9 cellular contexts compared by ENCODE assay signal in the genomic region with DNA sequence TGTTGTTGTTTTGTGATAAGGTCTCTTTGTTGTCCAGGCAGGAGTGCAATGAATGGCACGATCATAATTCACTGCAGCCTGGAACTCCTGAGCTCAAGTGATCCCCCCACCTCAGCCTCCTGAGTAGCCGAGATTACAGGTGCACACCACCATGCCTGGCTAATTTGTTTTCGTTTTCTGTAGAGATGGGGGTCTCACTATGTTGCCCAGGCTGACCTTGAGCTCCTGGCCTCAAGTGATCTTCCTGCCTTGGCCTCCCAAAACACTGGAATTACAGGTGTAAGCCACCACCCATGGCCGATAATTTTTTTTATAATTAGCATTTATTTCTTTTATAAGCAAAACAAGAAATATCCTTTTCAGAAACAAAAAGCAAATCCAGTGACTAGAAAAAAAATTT. TPM values are rescaled to one million over a fixed set of nuclear protein-coding genes. Genes with fewer than 3 reads are reported as not detected.
DNase-seq lines count a peak whose midpoint lies in the region; ATAC-seq and TF ChIP-seq lines count a peak whose summit lies in the region.
"Had no signal": no experiment of that assay in that cellular context is flagged by ENCODE, and none has a peak within 500 bp of the region (broad histone marks: within the 10 kb centered on the region; RNA-seq: fewer than 3 reads in every experiment).

No MANE protein-coding gene starts in this region.

- H3K27ac Mint-ChIP-seq in activated CD4-positive, alpha-beta memory T cell treated with anti-CD3 and anti-CD28 coated beads, Interleukin-2, amount 10 ng/mL, durations not matched to agents 7 days and 5 days, result peak overlapping the region; percentile 89

- WGBS in aorta, 2 donors, result 90% methylated on average over 4 of the region's 4 CpGs

- no peak for DNase-seq in left ventricle myocardium inferior
- no peak for DNase-seq in left ventricle myocardium superior
- DNase-seq in activated CD4-positive, alpha-beta memory T cell treated with anti-CD3 and anti-CD28 coated beads, Interleukin-2, amount 10 ng/mL, durations not matched to agents 7 days and 5 days, result no peak
- no peak for DNase-seq in lower lobe of right lung
- no peak for DNase-seq in MV-4-11 (lab: John Stamatoyannopoulos, UW)
- no peak for DNase-seq in stimulated activated CD8-positive, alpha-beta memory T cell treated with anti-CD3 and anti-CD28 coated beads, Interleukin-4, amount 100 ng/mL, for 48 hours
- DNase-seq in aorta, result no peak
- no peak for DNase-seq in erythroblast (lab: John Stamatoyannopoulos, UW)

- H3K27ac ChIP-seq in left ventricle myocardium inferior (replicated peaks), result no peak overlapping the region
- peak overlapping the region; percentile 84 for H3K27ac ChIP-seq in lower lobe of right lung
- no peak overlapping the region for H3K27ac ChIP-seq in aorta (ENCODE audit: low read depth in 1 of 2, low read length in 2 of 2)

- H3K27me3 Mint-ChIP-seq in activated CD4-positive, alpha-beta memory T cell treated with anti-CD3 and anti-CD28 coated beads, Interleukin-2, amount 10 ng/mL, durations not matched to agents 7 days and 5 days, result peaks cover 3% of the 10 kb centered on the region

- H3K4me3 Mint-ChIP-seq in activated CD4-positive, alpha-beta memory T cell treated with anti-CD3 and anti-CD28 coated beads, Interleukin-2, amount 10 ng/mL, durations not matched to agents 7 days and 5 days, result peak overlapping the region; percentile 84

- peak overlapping the region; percentile 73 for H3K4me3 ChIP-seq in left ventricle myocardium inferior
- peak overlapping the region; percentile 65 for H3K4me3 ChIP-seq in lower lobe of right lung
- H3K4me3 ChIP-seq in aorta (ENCODE audit: low read length in 2 of 2), result no peak overlapping the region

- CTCF ChIA-PET in activated CD4-positive, alpha-beta memory T cell treated with anti-CD3 and anti-CD28 coated beads, Interleukin-2, amount 10 ng/mL, durations not matched to agents 7 days and 5 days (lab: Charles Lee), result interaction anchor here (0.9 to 3.2 kb wide), 24 partner anchors 10 to 219 kb away, joined by 3 to 44 read pairs (median 7); partner anchors contain the start of genes COPS4 and COQ2

- H3K9me3 Mint-ChIP-seq in activated CD4-positive, alpha-beta memory T cell treated with anti-CD3 and anti-CD28 coated beads, Interleukin-2, amount 10 ng/mL, durations not matched to agents 7 days and 5 days, result no peaks in the 10 kb centered on the region
- H3K9me3 Mint-ChIP-seq: H9 had no signal

- peaks cover 51% of the 10 kb centered on the region for H3K36me3 Mint-ChIP-seq in activated CD4-positive, alpha-beta memory T cell treated with anti-CD3 and anti-CD28 coated beads, Interleukin-2, amount 10 ng/mL, durations not matched to agents 7 days and 5 days (ENCODE audit: low read depth)

- TF ChIP-seq POLR2A in erythroblast (IDR thresholded peaks at IDR 0.05; ENCODE audit: low read length), result no peak

- intact Hi-C loops in left ventricle myocardium inferior (cut with micrococcal nuclease), result no loop called here
- intact Hi-C loops in left ventricle myocardium superior (cut with micrococcal nuclease), result no loop called here
- intact Hi-C loops in lower lobe of right lung (cut with DNase I), result no loop called here
- intact Hi-C loops in aorta (cut with DNase I), result no loop called here

- ATAC-seq in left ventricle myocardium superior (no peak), lower lobe of right lung (no peak), aorta (ENCODE audit: low FRiP score) (no peak)

- no peaks in the 10 kb centered on the region for H3K36me3 ChIP-seq in left ventricle myocardium inferior
- no peaks in the 10 kb centered on the region for H3K36me3 ChIP-seq in lower lobe of right lung
- no peaks in the 10 kb centered on the region for H3K36me3 ChIP-seq in aorta (ENCODE audit: control insufficient read depth in 1 of 2, insufficient read depth in 2 of 2, low read length in 1 of 2)

- H3K9me3 ChIP-seq in left ventricle myocardium inferior (replicated peaks), result no peaks in the 10 kb centered on the region
- H3K9me3 ChIP-seq in lower lobe of right lung, result no peaks in the 10 kb centered on the region
- H3K9me3 ChIP-seq in aorta (ENCODE audit: control insufficient read depth, low read length), result no peaks in the 10 kb centered on the region

- peaks cover 17% of the 10 kb centered on the region for H3K4me1 ChIP-seq in left ventricle myocardium inferior
- peaks cover 10% of the 10 kb centered on the region for H3K4me1 ChIP-seq in lower lobe of right lung
- H3K4me1 ChIP-seq in aorta (ENCODE audit: control insufficient read depth in 1 of 2, insufficient read depth in 2 of 2, low read length in 2 of 2), result no peaks in the 10 kb centered on the region

- peaks cover 60% of the 10 kb centered on the region for H3K4me1 Mint-ChIP-seq in activated CD4-positive, alpha-beta memory T cell treated with anti-CD3 and anti-CD28 coated beads, Interleukin-2, amount 10 ng/mL, durations not matched to agents 7 days and 5 days

- H3K27me3 ChIP-seq in left ventricle myocardium inferior (ENCODE audit: low read depth) (peaks cover 13% of the 10 kb centered on the region), lower lobe of right lung (ENCODE audit: low read depth) (no peaks in the 10 kb centered on the region), aorta (ENCODE audit: control insufficient read depth in 1 of 2, insufficient read depth in 2 of 2, low read length in 1 of 2) (no peaks in the 10 kb centered on the region)

- no peak for TF ChIP-seq CTCF in left ventricle myocardium inferior (IDR thresholded peaks at IDR 0.05; ENCODE audit: borderline replicate concordance)
- TF ChIP-seq CTCF in lower lobe of right lung (IDR thresholded peaks at IDR 0.05), result no peak

- POLR2A ChIA-PET in activated CD4-positive, alpha-beta memory T cell treated with anti-CD3 and anti-CD28 coated beads, Interleukin-2, amount 10 ng/mL, durations not matched to agents 7 days and 5 days (lab: Charles Lee), result interaction anchor here (1.0 to 7.4 kb wide), 14 partner anchors 9 to 344 kb away, joined by 3 to 123 read pairs (median 12); partner anchors contain the start of genes COPS4, COQ2, HELQ and LIN54

RNA-seq across cellular contexts. Expression of gene PLAC8, which starts 3.6 kb away (rescaled TPM):
- total RNA-seq in left ventricle myocardium inferior (1.5 TPM), left ventricle myocardium superior (1.1 TPM), lower lobe of right lung (115 TPM), aorta (1 to 10 TPM; 3.5 to 4.2 TPM)
- total RNA-seq in activated CD4-positive, alpha-beta memory T cell treated with anti-CD3 and anti-CD28 coated beads, Interleukin-2, amount 10 ng/mL, durations not matched to agents 7 days and 5 days, result 100 to 1,000 TPM; 182 to 183 TPM
- polyA plus RNA-seq in aorta, result 10 to 100 TPM in 1 of 2 donors, 1 to 10 TPM in 1; 3.2 to 48.1 TPM

Comparison
In these comparisons a context has a peak if more than half of its experiments do, and no peak if none do; other contexts are left out.
1. H3K4me3 ChIP-seq: peak in left ventricle myocardium inferior (single experiment) and lower lobe of right lung (single experiment); none in aorta (0 of 2).
2. RNA of gene PLAC8, which starts 3.6 kb away (total RNA-seq): 182 to 183 TPM in activated CD4-positive, alpha-beta memory T cell treated with anti-CD3 and anti-CD28 coated beads, Interleukin-2, amount 10 ng/mL, durations not matched to agents 7 days and 5 days and 115 TPM in lower lobe of right lung (single experiment); 3.5 to 4.2 TPM in aorta, 1.5 TPM in left ventricle myocardium inferior (single experiment) and 1.1 TPM in left ventricle myocardium superior (single experiment); every median in the first group is over 10 times any median in the second.